In the genomic region with DNA sequence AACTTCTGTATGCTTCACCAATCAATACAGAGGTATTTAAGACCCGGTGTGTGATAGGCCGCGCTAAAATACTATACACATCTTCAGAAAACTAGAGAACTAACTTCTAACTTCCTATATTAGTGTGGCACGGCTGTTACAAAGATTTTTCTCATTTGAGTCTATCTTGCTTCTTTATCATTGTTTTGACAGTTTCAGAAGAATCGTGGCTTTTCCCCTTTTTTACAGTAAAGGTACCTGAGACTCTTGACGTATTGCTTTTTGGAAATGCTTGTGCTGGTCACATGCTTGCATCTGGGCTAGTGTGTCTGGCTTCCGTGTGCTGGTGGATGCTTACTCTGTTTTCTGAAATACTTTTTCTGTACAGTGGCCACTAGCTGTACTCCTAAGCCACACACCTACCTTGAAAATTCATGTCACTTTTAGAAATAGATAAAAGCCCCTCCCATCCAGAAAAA, we compare ENCODE assay signal across 8 cellular contexts. TPM values are rescaled to one million over a fixed set of nuclear protein-coding genes. Genes with fewer than 3 reads are reported as not detected.
DNase-seq lines count a peak whose midpoint lies in the region; ATAC-seq and TF ChIP-seq lines count a peak whose summit lies in the region.

No MANE protein-coding gene starts in this region.

- no peaks in the 10 kb centered on the region for H3K9me3 ChIP-seq in BE2C

- H3K4me1 ChIP-seq in BE2C, result no peaks in the 10 kb centered on the region

- peaks cover 34% of the 10 kb centered on the region for H3K36me3 Mint-ChIP-seq in activated naive CD4-positive, alpha-beta T cell treated with anti-CD3 and anti-CD28 coated beads, Interleukin-2, amount 50 U/mL, for 24 hours

- CTCF ChIA-PET in GM10248 (lab: Yijun Ruan, JAX), result interaction anchor here (0.8 to 5.3 kb wide), 8 partner anchors 9 to 112 kb away, joined by 3 to 28 read pairs (median 4); no protein-coding TSS in a partner anchor

- H3K4me3 Mint-ChIP-seq in activated naive CD4-positive, alpha-beta T cell treated with anti-CD3 and anti-CD28 coated beads, Interleukin-2, amount 50 U/mL, for 24 hours, result peak overlapping the region; percentile 92

- peak; percentile 56 for DNase-seq in GM10248 (ENCODE audit: extremely low spot score)
- no peak for DNase-seq in AG20443 (ENCODE audit: low spot score)
- DNase-seq in BE2C, result no peak
- no peak for DNase-seq in SW480 (ENCODE audit: low spot score)
- no peak for DNase-seq in NCI-H187 (lab: John Stamatoyannopoulos, UW)

- no peaks in the 10 kb centered on the region for H3K9me3 Mint-ChIP-seq in activated naive CD4-positive, alpha-beta T cell treated with anti-CD3 and anti-CD28 coated beads, Interleukin-2, amount 50 U/mL, for 24 hours

- H3K4me1 Mint-ChIP-seq in activated naive CD4-positive, alpha-beta T cell treated with anti-CD3 and anti-CD28 coated beads, Interleukin-2, amount 50 U/mL, for 24 hours, result peaks cover 97% of the 10 kb centered on the region

- POLR2A ChIA-PET in GM10248 (lab: Yijun Ruan, JAX), result no interaction called here

- H3K27ac Mint-ChIP-seq in activated naive CD4-positive, alpha-beta T cell treated with anti-CD3 and anti-CD28 coated beads, Interleukin-2, amount 50 U/mL, for 24 hours, result peak overlapping the region; percentile 99

- peaks cover 49% of the 10 kb centered on the region for H3K27me3 ChIP-seq in BE2C

- ATAC-seq in GM19463 (IDR thresholded peaks at IDR 0.05; ENCODE audit: unreplicated experiment) (peak; percentile 63), HG03280 (IDR thresholded peaks at IDR 0.05; ENCODE audit: unreplicated experiment) (peak; percentile 76)

- H3K4me3 ChIP-seq in BE2C (ENCODE audit: low read depth, low read length), result no peak overlapping the region

- no peaks in the 10 kb centered on the region for H3K27me3 Mint-ChIP-seq in activated naive CD4-positive, alpha-beta T cell treated with anti-CD3 and anti-CD28 coated beads, Interleukin-2, amount 50 U/mL, for 24 hours

- TF ChIP-seq CTCF in GM10248 (IDR thresholded peaks at IDR 0.05; ENCODE audit: control extremely low read depth, extremely low read depth, low read depth, missing control alignments) (no peak), BE2C (IDR thresholded peaks at IDR 0.05; ENCODE audit: low read depth, low read length) (no peak)

- no peaks in the 10 kb centered on the region for H3K36me3 ChIP-seq in BE2C

RNA-seq across cellular contexts. Expression of gene IKZF1, which starts 12.7 kb away (rescaled TPM):
- polyA plus RNA-seq in BE2C (2012; ENCODE audit: insufficient read depth, insufficient read length, low read depth), result not detected
